Comparison of ENCODE assay signal across 17 cellular contexts in genomic region chr5:74672215-74672877, GRCh38. TPM values are rescaled to one million over a fixed set of nuclear protein-coding genes. Genes with fewer than 3 reads are reported as not detected.
A peak's percentile ranks its signal among the peaks of the same experiment; 100 is the strongest.
DNase-seq lines count a peak whose midpoint lies in the region; ATAC-seq, FAIRE-seq and TF ChIP-seq lines count a peak whose summit lies in the region.
"Had no signal": no experiment of that assay in that cellular context is flagged by ENCODE, and none has a peak within 500 bp of the region (broad histone marks: within the 10 kb centered on the region; RNA-seq: fewer than 3 reads in every experiment).

No MANE protein-coding gene starts in this region.

- no peaks in the 10 kb centered on the region for H3K9me3 Mint-ChIP-seq in stimulated activated naive CD8-positive, alpha-beta T cell treated with anti-CD3 and anti-CD28 coated beads, Interleukin-15, amount 100 ng/mL, for 72 hours
- H3K9me3 Mint-ChIP-seq in activated naive CD8-positive, alpha-beta T cell treated with anti-CD3 and anti-CD28 coated beads for 36 hours, result peaks cover 4% of the 10 kb centered on the region

- H4K20me1 ChIP-seq in HepG2 (ENCODE audit: insufficient read depth, low read length), result no peaks in the 10 kb centered on the region

- no peaks in the 10 kb centered on the region for H3K36me3 ChIP-seq in left ventricle myocardium inferior
- H3K36me3 ChIP-seq in HepG2 (replicated peaks in 1 of 2; ENCODE audit: control insufficient read depth in 1 of 2, insufficient read depth in 2 of 2, low read length in 2 of 2), result no peaks in the 10 kb centered on the region

- no peaks in the 10 kb centered on the region for H3K79me2 ChIP-seq in HepG2 (ENCODE audit: insufficient read depth, low read length)

- TF ChIP-seq RAD21 in HepG2 (CRISPR knock-in tag; IDR thresholded peaks at IDR 0.05), result no peak

- peak; percentile 28 for ATAC-seq in stimulated activated naive CD8-positive, alpha-beta T cell treated with anti-CD3 and anti-CD28 coated beads, Interleukin-15, Interleukin-2, amounts not matched to agents 100 U/mL and 50 U/mL, for 24 hours
- no peak for ATAC-seq in stimulated activated naive CD8-positive, alpha-beta T cell treated with anti-CD3 and anti-CD28 coated beads, Interleukin-15, amount 100 ng/mL, for 72 hours
- no peak for ATAC-seq in HepG2

- TF ChIP-seq EP300 in HepG2 (IDR thresholded peaks at IDR 0.05; ENCODE audit: low read depth in 2 of 2, low read length in 2 of 2) (no peak), HepG2 (CRISPR knock-in tag; IDR thresholded peaks at IDR 0.05; ENCODE audit: borderline replicate concordance) (no peak)

- peak overlapping the region in 1 of 2 donors; percentile 63 for H3K27ac Mint-ChIP-seq in stimulated activated naive CD8-positive, alpha-beta T cell treated with anti-CD3 and anti-CD28 coated beads, Interleukin-15, amount 100 ng/mL, for 72 hours
- no peak overlapping the region for H3K27ac Mint-ChIP-seq in activated naive CD8-positive, alpha-beta T cell treated with anti-CD3 and anti-CD28 coated beads for 36 hours
- H3K27ac Mint-ChIP-seq: GM23338 had no signal

- H3K27ac ChIP-seq in left ventricle myocardium inferior (replicated peaks) (peak overlapping the region; percentile 67), HepG2 (ENCODE audit: extremely low read length, insufficient read depth, low read length) (no peak overlapping the region)
- H3K27ac ChIP-seq: 22Rv1, C4-2B had no signal

- H3K4me3 Mint-ChIP-seq in stimulated activated naive CD8-positive, alpha-beta T cell treated with anti-CD3 and anti-CD28 coated beads, Interleukin-15, amount 100 ng/mL, for 72 hours, result no peak overlapping the region
- H3K4me3 Mint-ChIP-seq in activated naive CD8-positive, alpha-beta T cell treated with anti-CD3 and anti-CD28 coated beads for 36 hours, result no peak overlapping the region
- H3K4me3 Mint-ChIP-seq: GM23338 had no signal

- H3K4me2 ChIP-seq in HepG2 (ENCODE audit: low read depth, low read length), result no peak overlapping the region
- H3K4me2 ChIP-seq: GM23338 had no signal

- TF ChIP-seq CTCF in left ventricle myocardium inferior (IDR thresholded peaks at IDR 0.05; ENCODE audit: borderline replicate concordance) (no peak), HepG2 (CRISPR knock-in tag; IDR thresholded peaks at IDR 0.05) (no peak)

- DNase-seq in DMS 273 (lab: John Stamatoyannopoulos, UW; ENCODE audit: unreplicated experiment) (peak; percentile 37), DMS 273 treated with DMSO at 0.1 percent for 48 hours (lab: John Stamatoyannopoulos, UW) (no peak), left ventricle myocardium inferior (no peak), HepG2 (ENCODE audit: low spot score) (no peak), GM12892 (ENCODE audit: insufficient read length) (no peak)
- DNase-seq in stimulated activated naive CD8-positive, alpha-beta T cell treated with anti-CD3 and anti-CD28 coated beads, Interleukin-15, Interleukin-2, amounts not matched to agents 100 U/mL and 50 U/mL, for 24 hours, result no peak
- DNase-seq in stimulated activated naive CD8-positive, alpha-beta T cell treated with anti-CD3 and anti-CD28 coated beads, Interleukin-15, amount 100 ng/mL, for 72 hours, result no peak
- no peak for DNase-seq in activated naive CD8-positive, alpha-beta T cell treated with anti-CD3 and anti-CD28 coated beads for 36 hours
- DNase-seq: GDM1, NCI-H2081 treated with DMSO at 0.1 percent for 48 hours, SIG-M5 had no signal

- POLR2A ChIA-PET in HepG2 (lab: Yijun Ruan, JAX), result no interaction called here

- H3K36me3 Mint-ChIP-seq in activated naive CD8-positive, alpha-beta T cell treated with anti-CD3 and anti-CD28 coated beads for 36 hours, result peaks cover 1% of the 10 kb centered on the region

- H2AFZ ChIP-seq in HepG2 (ENCODE audit: low read length), result no peak overlapping the region
- H2AFZ ChIP-seq: GM23338 had no signal

- CTCF ChIA-PET in HepG2 (lab: Yijun Ruan, JAX; ENCODE audit: low intra/inter-chr PET ratio, low total read pairs), result interaction anchor here (0.9 to 1.6 kb wide), 3 partner anchors 247 to 593 kb away, joined by 3 to 7 read pairs (median 5); no protein-coding TSS in a partner anchor

- FAIRE-seq in HepG2 (lab: Jason Lieb, UNC) (no peak), GM12892 (lab: Jason Lieb, UNC) (no peak)
- FAIRE-seq: D721Med, GM19239, HTR-8/SVneo had no signal

- in situ Hi-C loops in HepG2 (cut with HindIII; ENCODE audit: extremely low pct_ligation_motif_present, low pct_unique_long_range_greater_than_20kb), result loop anchor here (5.0 kb wide), 1 partner anchor 245 kb away; no protein-coding TSS in a partner anchor

- no TSS peak for BruUV-seq in HepG2 (replicated peaks; lab: Mats Ljungman, UMichigan)

- H3K27me3 ChIP-seq in left ventricle myocardium inferior (ENCODE audit: low read depth), result no peaks in the 10 kb centered on the region
- H3K27me3 ChIP-seq in HepG2 (ENCODE audit: control insufficient read depth in 1 of 2, insufficient read depth in 2 of 2, low read length in 2 of 2), result no peaks in the 10 kb centered on the region

- H3K9me3 ChIP-seq in left ventricle myocardium inferior (replicated peaks) (no peaks in the 10 kb centered on the region), HepG2 (ENCODE audit: low read length) (no peaks in the 10 kb centered on the region)

- peaks cover 21% of the 10 kb centered on the region for H3K4me1 ChIP-seq in left ventricle myocardium inferior
- H3K4me1 ChIP-seq in HepG2 (ENCODE audit: insufficient read depth, low read length), result peaks cover 52% of the 10 kb centered on the region

- H3K27me3 Mint-ChIP-seq in stimulated activated naive CD8-positive, alpha-beta T cell treated with anti-CD3 and anti-CD28 coated beads, Interleukin-15, amount 100 ng/mL, for 72 hours, result no peaks in the 10 kb centered on the region
- H3K27me3 Mint-ChIP-seq in activated naive CD8-positive, alpha-beta T cell treated with anti-CD3 and anti-CD28 coated beads for 36 hours, result peaks cover 5% of the 10 kb centered on the region

- WGBS in HepG2 (ENCODE audit: low lambda C conversion rate), result 25% methylated on average over 4 of the region's 5 CpGs

- no peaks in the 10 kb centered on the region for H3K4me1 Mint-ChIP-seq in stimulated activated naive CD8-positive, alpha-beta T cell treated with anti-CD3 and anti-CD28 coated beads, Interleukin-15, amount 100 ng/mL, for 72 hours
- H3K4me1 Mint-ChIP-seq in activated naive CD8-positive, alpha-beta T cell treated with anti-CD3 and anti-CD28 coated beads for 36 hours, result no peaks in the 10 kb centered on the region

- peak overlapping the region; percentile 53 for H3K4me3 ChIP-seq in left ventricle myocardium inferior
- no peak overlapping the region for H3K4me3 ChIP-seq in HepG2 (replicated peaks in 1 of 3; ENCODE audit: insufficient read depth in 1 of 3, low read depth in 2 of 3, low read length in 3 of 3)
- H3K4me3 ChIP-seq: GM23338 had no signal

- no peak for TF ChIP-seq POLR2A in HepG2 (IDR thresholded peaks at IDR 0.05; ENCODE audit: insufficient read depth in 1 of 2, low read depth in 2 of 2, low read length in 2 of 2)
- no peak for TF ChIP-seq POLR2A in GM12892 (IDR thresholded peaks at IDR 0.05; ENCODE audit: low read depth, low read length)

- H3K9ac ChIP-seq in HepG2 (ENCODE audit: insufficient read depth, low read depth, low read length), result no peak overlapping the region

- intact Hi-C loops in left ventricle myocardium inferior (cut with micrococcal nuclease), result no loop called here
- intact Hi-C loops in HepG2 (cut with micrococcal nuclease; ENCODE audit: unreplicated experiment), result loop anchor here (5.0 to 10.0 kb wide), 2 partner anchors 272 to 595 kb away; no protein-coding TSS in a partner anchor

RNA-seq across cellular contexts. Expression of gene HEXB, which starts 12.7 kb away (rescaled TPM):
- total RNA-seq in left ventricle myocardium inferior, result 138 TPM
- total RNA-seq in activated naive CD8-positive, alpha-beta T cell treated with anti-CD3 and anti-CD28 coated beads for 36 hours, result 10 to 100 TPM; 44.7 to 51.7 TPM
- 43.7 and 100 TPM in 2 replicates for total RNA-seq in HepG2 (2016; rRNA removed; fragmentation: Illumina TruSeq; extraction: Trizol)
- total RNA-seq in HepG2 (2016; cell fraction: cytosol; rRNA removed; fragmentation: Illumina TruSeq; extraction: Trizol; ENCODE audit: low read depth), result 17.8 and 19.0 TPM in 2 replicates
- 43.7 and 98.9 TPM in 2 replicates for total RNA-seq in HepG2 (2016; cell fraction: insoluble cytoplasmic fraction; rRNA removed; fragmentation: Illumina TruSeq; extraction: Trizol)
- total RNA-seq in HepG2 (2016; cell fraction: membrane; rRNA removed; fragmentation: Illumina TruSeq; extraction: Trizol), result 29.3 and 30.7 TPM in 2 replicates
- 77.9 and 100 TPM in 2 replicates for total RNA-seq in HepG2 (2016; cell fraction: nucleus; rRNA removed; fragmentation: Illumina TruSeq; extraction: Trizol)
- 83.0 and 104 TPM in 2 replicates for polyA plus RNA-seq in HepG2 (2011; rRNA removed)
- 53.4 and 70.9 TPM in 2 replicates for polyA plus RNA-seq in HepG2 (2011; cell fraction: cytosol; rRNA removed)
- 34.2 and 37.1 TPM in 2 replicates for polyA plus RNA-seq in HepG2 (2011; cell fraction: nucleus; rRNA removed)
- 83.2 and 103 TPM in 2 replicates for polyA plus RNA-seq in HepG2 (2012)
- 13.9 and 17.9 TPM in 2 replicates for polyA plus RNA-seq in HepG2 (2016; cell fraction: cytosol; fragmentation: Illumina TruSeq; extraction: Trizol; ENCODE audit: low read depth)
- 41.8 and 42.7 TPM in 2 replicates for polyA plus RNA-seq in HepG2 (2016; cell fraction: insoluble cytoplasmic fraction; fragmentation: Illumina TruSeq; extraction: Trizol; ENCODE audit: low read depth)
- polyA plus RNA-seq in HepG2 (2016; cell fraction: membrane; fragmentation: Illumina TruSeq; extraction: Trizol; ENCODE audit: low read depth), result 23.1 and 23.4 TPM in 2 replicates
- 116 and 128 TPM in 2 replicates for polyA plus RNA-seq in HepG2 (2016; cell fraction: nucleus; fragmentation: Illumina TruSeq; extraction: Trizol; ENCODE audit: insufficient read depth, low read depth)
- polyA minus RNA-seq in HepG2 (2011; rRNA and poly(A)+ RNA removed; ENCODE audit: low replicate concordance), result 55.9 and 60.1 TPM in 2 replicates
- polyA minus RNA-seq in HepG2 (2011; cell fraction: cytosol; rRNA and poly(A)+ RNA removed), result 39.4 and 45.6 TPM in 2 replicates
- polyA minus RNA-seq in HepG2 (2011; cell fraction: nucleus; rRNA and poly(A)+ RNA removed), result 36.4 and 36.8 TPM in 2 replicates
- 50.9 TPM for polyA plus RNA-seq in GM12892 (2012; ENCODE audit: missing spikeins)

RNA-seq across cellular contexts. Expression of gene ENC1, which starts 31.8 kb away (rescaled TPM):
- total RNA-seq in left ventricle myocardium inferior, result 3.8 TPM
- under 1 TPM; 0.52 to 0.60 TPM for total RNA-seq in activated naive CD8-positive, alpha-beta T cell treated with anti-CD3 and anti-CD28 coated beads for 36 hours
- 63.8 and 69.9 TPM in 2 replicates for total RNA-seq in HepG2 (2016; rRNA removed; fragmentation: Illumina TruSeq; extraction: Trizol)
- total RNA-seq in HepG2 (2016; cell fraction: cytosol; rRNA removed; fragmentation: Illumina TruSeq; extraction: Trizol; ENCODE audit: low read depth), result 33.8 and 33.9 TPM in 2 replicates
- 61.8 and 63.2 TPM in 2 replicates for total RNA-seq in HepG2 (2016; cell fraction: insoluble cytoplasmic fraction; rRNA removed; fragmentation: Illumina TruSeq; extraction: Trizol)
- 48.4 and 54.2 TPM in 2 replicates for total RNA-seq in HepG2 (2016; cell fraction: membrane; rRNA removed; fragmentation: Illumina TruSeq; extraction: Trizol)
- total RNA-seq in HepG2 (2016; cell fraction: nucleus; rRNA removed; fragmentation: Illumina TruSeq; extraction: Trizol), result 60.3 and 63.7 TPM in 2 replicates
- 61.6 and 64.4 TPM in 2 replicates for polyA plus RNA-seq in HepG2 (2011; rRNA removed)
- polyA plus RNA-seq in HepG2 (2011; cell fraction: cytosol; rRNA removed), result 32.3 and 55.9 TPM in 2 replicates
- 251 and 317 TPM in 2 replicates for polyA plus RNA-seq in HepG2 (2011; cell fraction: nucleus; rRNA removed)
- 54.2 and 69.2 TPM in 2 replicates for polyA plus RNA-seq in HepG2 (2012)
- polyA plus RNA-seq in HepG2 (2016; cell fraction: cytosol; fragmentation: Illumina TruSeq; extraction: Trizol; ENCODE audit: low read depth), result 2.0 and 2.4 TPM in 2 replicates
- 40.2 and 43.8 TPM in 2 replicates for polyA plus RNA-seq in HepG2 (2016; cell fraction: insoluble cytoplasmic fraction; fragmentation: Illumina TruSeq; extraction: Trizol; ENCODE audit: low read depth)
- 9.1 and 9.2 TPM in 2 replicates for polyA plus RNA-seq in HepG2 (2016; cell fraction: membrane; fragmentation: Illumina TruSeq; extraction: Trizol; ENCODE audit: low read depth)
- polyA plus RNA-seq in HepG2 (2016; cell fraction: nucleus; fragmentation: Illumina TruSeq; extraction: Trizol; ENCODE audit: insufficient read depth, low read depth), result 102 and 108 TPM in 2 replicates
- polyA minus RNA-seq in HepG2 (2011; rRNA and poly(A)+ RNA removed; ENCODE audit: low replicate concordance), result 0.19 and 296 TPM in 2 replicates
- 71.8 and 103 TPM in 2 replicates for polyA minus RNA-seq in HepG2 (2011; cell fraction: cytosol; rRNA and poly(A)+ RNA removed)
- polyA minus RNA-seq in HepG2 (2011; cell fraction: nucleus; rRNA and poly(A)+ RNA removed), result 162 and 227 TPM in 2 replicates
- polyA plus RNA-seq in GM12892 (2012; ENCODE audit: missing spikeins), result 2.4 TPM
